In the genomic region with DNA sequence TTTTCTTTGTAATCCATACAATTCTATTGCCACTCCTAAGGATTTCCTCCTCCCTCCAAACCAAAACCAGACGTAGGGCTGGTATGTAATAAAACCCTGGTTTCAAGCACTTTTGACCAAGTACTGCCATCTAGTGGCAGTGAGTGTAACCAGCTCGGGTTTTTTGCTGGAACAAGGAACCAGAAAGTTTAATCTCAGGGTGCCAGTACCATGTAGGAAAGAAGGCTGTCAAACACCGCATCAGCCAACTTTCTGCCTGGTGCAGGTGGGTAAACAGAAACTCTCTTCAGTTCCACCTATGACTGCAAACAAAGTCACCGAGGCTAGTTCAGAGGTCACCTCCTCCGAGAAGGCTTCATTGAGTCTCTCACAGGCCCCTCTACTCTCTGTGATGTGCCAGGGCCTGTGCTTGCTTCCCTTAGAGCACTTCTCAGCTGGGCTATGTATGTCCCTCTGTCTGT, we compare ENCODE assay signal across 9 cellular contexts. TPM values are rescaled to one million over a fixed set of nuclear protein-coding genes. Genes with fewer than 3 reads are reported as not detected.
A peak's percentile ranks its signal among the peaks of the same experiment; 100 is the strongest.
DNase-seq lines count a peak whose midpoint lies in the region; ATAC-seq and TF ChIP-seq lines count a peak whose summit lies in the region.
"Had no signal": no experiment of that assay in that cellular context is flagged by ENCODE, and none has a peak within 500 bp of the region (broad histone marks: within the 10 kb centered on the region; RNA-seq: fewer than 3 reads in every experiment).

No MANE protein-coding gene starts in this region.

- ATAC-seq in DND-41 (ENCODE audit: insufficient read depth, low read depth) (peak; percentile 78), HG02885 (IDR thresholded peaks at IDR 0.05; ENCODE audit: poor library complexity, unreplicated experiment) (peak; percentile 70), lung (ENCODE audit: insufficient read depth, low FRiP score) (peak; percentile 69), HG03025 (IDR thresholded peaks at IDR 0.05; ENCODE audit: low FRiP score, unreplicated experiment) (no peak)
- ATAC-seq in stimulated activated memory B cell treated with anti-CD40 and anti-IgM and Interleukin-4, amounts not matched to agents 10 μg/mL and 1 μg/mL and 100 μg/mL, for 72 hours = peak; percentile 80

- TF ChIP-seq CTCF in DND-41 (IDR thresholded peaks at IDR 0.05; ENCODE audit: borderline replicate concordance, extremely low read depth, low read length, poor library complexity, severe bottlenecking) (peak; percentile 98), lung (IDR thresholded peaks at IDR 0.05; ENCODE audit: control extremely low read depth, extremely low read depth) (peak; percentile 73)

- no peaks in the 10 kb centered on the region for H4K20me1 ChIP-seq in DND-41 (ENCODE audit: insufficient read depth, low read length)

- no peak overlapping the region for H3K27ac Mint-ChIP-seq in stimulated activated memory B cell treated with anti-CD40 and anti-IgM and Interleukin-4, amounts not matched to agents 10 μg/mL and 1 μg/mL and 100 μg/mL, for 72 hours
- H3K27ac Mint-ChIP-seq: activated naive CD8-positive, alpha-beta T cell had no signal

- peak; percentile 69 for DNase-seq in DND-41
- DNase-seq in NCI-H748 (lab: John Stamatoyannopoulos, UW; ENCODE audit: unreplicated experiment) = peak; percentile 54
- DNase-seq in activated CD4-positive, alpha-beta T cell treated with anti-CD3 and anti-CD28 coated beads, Interleukin-2, amount 50 U/mL, for 1 hour = peak; percentile 46
- DNase-seq in effector CD8-positive, alpha-beta T cell (lab: John Stamatoyannopoulos, UW) = peak; percentile 35
- DNase-seq in lung (ENCODE audit: low spot score) = peak; percentile 70

- H3K4me3 ChIP-seq in DND-41 (ENCODE audit: low read depth in 1 of 2, low read length in 2 of 2) (no peak overlapping the region), lung (no peak overlapping the region)

- no peaks in the 10 kb centered on the region for H3K36me3 ChIP-seq in DND-41 (ENCODE audit: insufficient read depth, low read length)
- H3K36me3 ChIP-seq in lung (ENCODE audit: control insufficient read depth in 2 of 2, insufficient read depth in 2 of 2, low read length in 2 of 2) = no peaks in the 10 kb centered on the region

- H3K36me3 Mint-ChIP-seq in stimulated activated memory B cell treated with anti-CD40 and anti-IgM and Interleukin-4, amounts not matched to agents 10 μg/mL and 1 μg/mL and 100 μg/mL, for 72 hours = no peaks in the 10 kb centered on the region
- H3K36me3 Mint-ChIP-seq: activated naive CD8-positive, alpha-beta T cell had no signal

- no peak overlapping the region for H3K4me2 ChIP-seq in DND-41 (ENCODE audit: insufficient read depth, low read length)

- H3K4me1 ChIP-seq in DND-41 (ENCODE audit: insufficient read depth, low read length) (no peaks in the 10 kb centered on the region), lung (ENCODE audit: control insufficient read depth in 2 of 2, insufficient read depth in 2 of 2, low read length in 2 of 2) (no peaks in the 10 kb centered on the region)

- no peak overlapping the region for H2AFZ ChIP-seq in DND-41 (ENCODE audit: low read depth, low read length)

- no peaks in the 10 kb centered on the region for H3K9me3 Mint-ChIP-seq in stimulated activated memory B cell treated with anti-CD40 and anti-IgM and Interleukin-4, amounts not matched to agents 10 μg/mL and 1 μg/mL and 100 μg/mL, for 72 hours

- 27 to 29% methylated on average over 5 of the region's 5 CpGs for WGBS in lung, 2 donors

- H3K4me1 Mint-ChIP-seq in stimulated activated memory B cell treated with anti-CD40 and anti-IgM and Interleukin-4, amounts not matched to agents 10 μg/mL and 1 μg/mL and 100 μg/mL, for 72 hours = no peaks in the 10 kb centered on the region

- no peaks in the 10 kb centered on the region for H3K27me3 ChIP-seq in DND-41 (ENCODE audit: insufficient read depth, low read length, poor library complexity)
- H3K27me3 ChIP-seq in lung (ENCODE audit: control insufficient read depth, insufficient read depth) = no peaks in the 10 kb centered on the region

- H3K9me3 ChIP-seq in DND-41 (ENCODE audit: insufficient read depth, low read length, severe bottlenecking) = no peaks in the 10 kb centered on the region
- no peaks in the 10 kb centered on the region for H3K9me3 ChIP-seq in lung (ENCODE audit: control insufficient read depth in 2 of 2, insufficient read depth in 1 of 2, low read length in 1 of 2)

- H3K27ac ChIP-seq in DND-41 (ENCODE audit: low read length) (no peak overlapping the region), lung (ENCODE audit: low read depth in 1 of 2, low read length in 1 of 2) (no peak overlapping the region)

- H3K27me3 Mint-ChIP-seq in stimulated activated memory B cell treated with anti-CD40 and anti-IgM and Interleukin-4, amounts not matched to agents 10 μg/mL and 1 μg/mL and 100 μg/mL, for 72 hours = no peaks in the 10 kb centered on the region

- no peaks in the 10 kb centered on the region for H3K79me2 ChIP-seq in DND-41 (ENCODE audit: insufficient read depth, low read length)

- no peak overlapping the region for H3K9ac ChIP-seq in DND-41 (ENCODE audit: low read depth, low read length)

- H3K4me3 Mint-ChIP-seq in stimulated activated memory B cell treated with anti-CD40 and anti-IgM and Interleukin-4, amounts not matched to agents 10 μg/mL and 1 μg/mL and 100 μg/mL, for 72 hours = no peak overlapping the region
- H3K4me3 Mint-ChIP-seq: activated naive CD8-positive, alpha-beta T cell had no signal

RNA-seq across cellular contexts. Expression of a gene that starts 10.2 kb away (rescaled TPM):
- total RNA-seq in lung = 10 to 100 TPM; 18.4 to 27.0 TPM
- 10 to 100 TPM; 11.9 to 21.3 TPM for polyA plus RNA-seq in lung

RNA-seq across cellular contexts. Expression of a gene that starts 32.1 kb away (rescaled TPM):
- total RNA-seq in lung = under 1 TPM in 1 of 2 donors, not detected in 1; 0.40 TPM
- 1 to 10 TPM in 1 of 2 donors, under 1 TPM in 1; 0.14 to 1.7 TPM for polyA plus RNA-seq in lung
